ENCODE assay signal across 33 cellular contexts in genomic region chr21:41840880-41841279, GRCh38.
"Had no signal": no experiment of that assay in that cellular context is flagged by ENCODE, and none has a peak within 500 bp of the region (broad histone marks: within the 10 kb centered on the region; RNA-seq: fewer than 3 reads in every experiment).

No MANE protein-coding gene starts in this region.

- H3K27ac Mint-ChIP-seq: activated B cell treated with CpG ODN at 0.5 μM for 24 hours; activated CD4-positive, alpha-beta memory T cell treated with anti-CD3 and anti-CD28 coated beads for 36 hours; activated CD4-positive, alpha-beta T cell treated with anti-CD3 and anti-CD28 coated beads, Interleukin-2, amount 10 ng/mL, durations not matched to agents 24 days and 14 days; activated CD8-positive, alpha-beta memory T cell treated with anti-CD3 and anti-CD28 coated beads, Interleukin-2, amount 10 ng/mL, durations not matched to agents 7 days and 5 days; activated CD8-positive, alpha-beta T cell treated with anti-CD3 and anti-CD28 coated beads for 36 hours; activated naive CD4-positive, alpha-beta T cell treated with anti-CD3 and anti-CD28 coated beads, Interleukin-2, amount 10 ng/mL, durations not matched to agents 7 days and 5 days; activated naive CD4-positive, alpha-beta T cell treated with anti-CD3 and anti-CD28 coated beads, Interleukin-2, amount 50 U/mL, for 24 hours; activated naive CD8-positive, alpha-beta T cell; activated naive CD8-positive, alpha-beta T cell treated with anti-CD3 and anti-CD28 coated beads, Interleukin-2, amount 10 ng/mL, durations not matched to agents 7 days and 5 days; activated naive CD8-positive, alpha-beta T cell treated with anti-CD3 and anti-CD28 coated beads, Interleukin-2, amount 50 U/mL, for 24 hours; activated T-cell treated with anti-CD3 and anti-CD28 coated beads, Interleukin-2, amount 50 U/mL, for 24 hours; activated T-helper 2 cell treated with anti-CD3 and anti-CD28 coated beads, Interferon-gamma antibody, Interleukin-2, Interleukin-4, amounts not matched to agents 10 μg/mL and 5 μg/mL and 100 μg/mL, durations not matched to agents 14 hours and 24 hours and 36 hours; brain; T-helper 1 cell treated with Interleukin-12 subunit alpha and Interleukin-12 subunit beta and Interleukin-4 antibody, amounts not matched to agents 30 μg/mL and 1 μg/mL, for 36 hours; T-helper 2 cell treated with Interferon-gamma antibody and Interleukin-4, amounts not matched to agents 5 μg/mL and 100 μg/mL, for 36 hours had no signal

- H3K27ac ChIP-seq: ascending aorta, cardiac muscle cell, VCaP had no signal

- H3K4me1 ChIP-seq: ascending aorta had no signal

- H3K4me3 ChIP-seq: ascending aorta, cardiac muscle cell had no signal

- H3K36me3 ChIP-seq: cardiac muscle cell had no signal

- H3K9me3 Mint-ChIP-seq: activated naive CD4-positive, alpha-beta T cell treated with anti-CD3 and anti-CD28 coated beads, Interleukin-2, amount 50 U/mL, for 24 hours had no signal

- H3K27me3 ChIP-seq: ascending aorta, cardiac muscle cell had no signal

- H3K27me3 Mint-ChIP-seq: activated B cell treated with CpG ODN at 0.5 μM for 24 hours; activated CD4-positive, alpha-beta memory T cell treated with anti-CD3 and anti-CD28 coated beads for 36 hours; activated CD4-positive, alpha-beta T cell treated with anti-CD3 and anti-CD28 coated beads, Interleukin-2, amount 10 ng/mL, durations not matched to agents 24 days and 14 days; activated CD8-positive, alpha-beta memory T cell treated with anti-CD3 and anti-CD28 coated beads, Interleukin-2, amount 10 ng/mL, durations not matched to agents 7 days and 5 days; activated CD8-positive, alpha-beta T cell treated with anti-CD3 and anti-CD28 coated beads for 36 hours; activated naive CD4-positive, alpha-beta T cell treated with anti-CD3 and anti-CD28 coated beads, Interleukin-2, amount 10 ng/mL, durations not matched to agents 7 days and 5 days; activated naive CD4-positive, alpha-beta T cell treated with anti-CD3 and anti-CD28 coated beads, Interleukin-2, amount 50 U/mL, for 24 hours; activated naive CD8-positive, alpha-beta T cell; activated naive CD8-positive, alpha-beta T cell treated with anti-CD3 and anti-CD28 coated beads, Interleukin-2, amount 10 ng/mL, durations not matched to agents 7 days and 5 days; activated naive CD8-positive, alpha-beta T cell treated with anti-CD3 and anti-CD28 coated beads, Interleukin-2, amount 50 U/mL, for 24 hours; activated T-cell treated with anti-CD3 and anti-CD28 coated beads, Interleukin-2, amount 50 U/mL, for 24 hours; brain had no signal

- H3K4me1 Mint-ChIP-seq: activated CD8-positive, alpha-beta memory T cell treated with anti-CD3 and anti-CD28 coated beads, Interleukin-2, amount 10 ng/mL, durations not matched to agents 7 days and 5 days; activated naive CD4-positive, alpha-beta T cell treated with anti-CD3 and anti-CD28 coated beads, Interleukin-2, amount 50 U/mL, for 24 hours; activated naive CD8-positive, alpha-beta T cell treated with anti-CD3 and anti-CD28 coated beads, Interleukin-2, amount 10 ng/mL, durations not matched to agents 7 days and 5 days; activated naive CD8-positive, alpha-beta T cell treated with anti-CD3 and anti-CD28 coated beads, Interleukin-2, amount 50 U/mL, for 24 hours had no signal

- DNase-seq: activated B cell treated with CpG ODN at 0.5 μM for 24 hours; activated CD4-positive, alpha-beta memory T cell treated with anti-CD3 and anti-CD28 coated beads for 36 hours; activated CD4-positive, alpha-beta T cell treated with anti-CD3 and anti-CD28 coated beads for 4 hours; activated CD4-positive, alpha-beta T cell treated with anti-CD3 and anti-CD28 coated beads, Interleukin-2, amount 10 ng/mL, durations not matched to agents 24 days and 14 days; activated CD4-positive, alpha-beta T cell treated with anti-CD3 and anti-CD28 coated beads, Interleukin-2, amount 50 U/mL, for 1 hour; activated CD4-positive, alpha-beta T cell treated with anti-CD3 and anti-CD28 coated beads, Interleukin-2, amount 50 U/mL, for 4 hours; activated CD4-positive, CD25-positive, alpha-beta regulatory T cell treated with anti-CD3 and anti-CD28 coated beads, Interleukin-2, amount 50 U/mL, for 72 hours; activated CD8-positive, alpha-beta memory T cell treated with anti-CD3 and anti-CD28 coated beads for 24 hours; activated CD8-positive, alpha-beta memory T cell treated with anti-CD3 and anti-CD28 coated beads, Interleukin-2, amount 10 ng/mL, durations not matched to agents 7 days and 5 days; activated CD8-positive, alpha-beta memory T cell treated with anti-CD3 and anti-CD28 coated beads, Interleukin-2, amount 50 U/mL, for 48 hours; activated CD8-positive, alpha-beta T cell treated with anti-CD3 and anti-CD28 coated beads for 36 hours; activated effector memory CD4-positive, alpha-beta T cell treated with Interleukin-2 at 50 U/mL for 16 hours; activated gamma-delta T cell; activated naive CD4-positive, alpha-beta T cell treated with anti-CD3 and anti-CD28 coated beads, Interleukin-2, amount 10 ng/mL, durations not matched to agents 7 days and 5 days; activated naive CD4-positive, alpha-beta T cell treated with Interleukin-2 at 50 U/mL for 16 hours; activated naive CD8-positive, alpha-beta T cell treated with anti-CD3 and anti-CD28 coated beads, Interleukin-2, amount 10 ng/mL, durations not matched to agents 7 days and 5 days; activated naive CD8-positive, alpha-beta T cell treated with anti-CD3 and anti-CD28 coated beads, Interleukin-2, amount 50 U/mL, for 24 hours; activated T-cell treated with anti-CD3 and anti-CD28 coated beads, Interleukin-2, amount 50 U/mL, for 24 hours; activated T-cell treated with anti-CD3 and anti-CD28 coated beads, Interleukin-2, amount 50 U/mL, for 48 hours; amygdala; anterior cingulate cortex; central memory CD4-positive, alpha-beta T cell; T-helper 2 cell; T-helper 9 cell had no signal

- H3K4me3 Mint-ChIP-seq: activated B cell treated with CpG ODN at 0.5 μM for 24 hours; activated CD4-positive, alpha-beta memory T cell treated with anti-CD3 and anti-CD28 coated beads for 36 hours; activated CD4-positive, alpha-beta T cell treated with anti-CD3 and anti-CD28 coated beads, Interleukin-2, amount 10 ng/mL, durations not matched to agents 24 days and 14 days; activated CD8-positive, alpha-beta memory T cell treated with anti-CD3 and anti-CD28 coated beads, Interleukin-2, amount 10 ng/mL, durations not matched to agents 7 days and 5 days; activated CD8-positive, alpha-beta T cell treated with anti-CD3 and anti-CD28 coated beads for 36 hours; activated naive CD4-positive, alpha-beta T cell treated with anti-CD3 and anti-CD28 coated beads, Interleukin-2, amount 10 ng/mL, durations not matched to agents 7 days and 5 days; activated naive CD4-positive, alpha-beta T cell treated with anti-CD3 and anti-CD28 coated beads, Interleukin-2, amount 50 U/mL, for 24 hours; activated naive CD8-positive, alpha-beta T cell; activated naive CD8-positive, alpha-beta T cell treated with anti-CD3 and anti-CD28 coated beads, Interleukin-2, amount 10 ng/mL, durations not matched to agents 7 days and 5 days; activated naive CD8-positive, alpha-beta T cell treated with anti-CD3 and anti-CD28 coated beads, Interleukin-2, amount 50 U/mL, for 24 hours; activated T-cell treated with anti-CD3 and anti-CD28 coated beads, Interleukin-2, amount 50 U/mL, for 24 hours; brain; T-helper 1 cell treated with Interleukin-12 subunit alpha and Interleukin-12 subunit beta and Interleukin-4 antibody, amounts not matched to agents 30 μg/mL and 1 μg/mL, for 36 hours; T-helper 2 cell treated with Interferon-gamma antibody and Interleukin-4, amounts not matched to agents 5 μg/mL and 100 μg/mL, for 36 hours had no signal

- ATAC-seq: activated CD8-positive, alpha-beta memory T cell treated with anti-CD3 and anti-CD28 coated beads, Interleukin-2, amount 10 ng/mL, durations not matched to agents 7 days and 5 days; activated CD8-positive, alpha-beta T cell treated with anti-CD3 and anti-CD28 coated beads for 36 hours; activated naive CD8-positive, alpha-beta T cell treated with anti-CD3 and anti-CD28 coated beads, Interleukin-2, amount 50 U/mL, for 24 hours had no signal
